Comparison of ENCODE assay signal across 10 cellular contexts in the genomic region with DNA sequence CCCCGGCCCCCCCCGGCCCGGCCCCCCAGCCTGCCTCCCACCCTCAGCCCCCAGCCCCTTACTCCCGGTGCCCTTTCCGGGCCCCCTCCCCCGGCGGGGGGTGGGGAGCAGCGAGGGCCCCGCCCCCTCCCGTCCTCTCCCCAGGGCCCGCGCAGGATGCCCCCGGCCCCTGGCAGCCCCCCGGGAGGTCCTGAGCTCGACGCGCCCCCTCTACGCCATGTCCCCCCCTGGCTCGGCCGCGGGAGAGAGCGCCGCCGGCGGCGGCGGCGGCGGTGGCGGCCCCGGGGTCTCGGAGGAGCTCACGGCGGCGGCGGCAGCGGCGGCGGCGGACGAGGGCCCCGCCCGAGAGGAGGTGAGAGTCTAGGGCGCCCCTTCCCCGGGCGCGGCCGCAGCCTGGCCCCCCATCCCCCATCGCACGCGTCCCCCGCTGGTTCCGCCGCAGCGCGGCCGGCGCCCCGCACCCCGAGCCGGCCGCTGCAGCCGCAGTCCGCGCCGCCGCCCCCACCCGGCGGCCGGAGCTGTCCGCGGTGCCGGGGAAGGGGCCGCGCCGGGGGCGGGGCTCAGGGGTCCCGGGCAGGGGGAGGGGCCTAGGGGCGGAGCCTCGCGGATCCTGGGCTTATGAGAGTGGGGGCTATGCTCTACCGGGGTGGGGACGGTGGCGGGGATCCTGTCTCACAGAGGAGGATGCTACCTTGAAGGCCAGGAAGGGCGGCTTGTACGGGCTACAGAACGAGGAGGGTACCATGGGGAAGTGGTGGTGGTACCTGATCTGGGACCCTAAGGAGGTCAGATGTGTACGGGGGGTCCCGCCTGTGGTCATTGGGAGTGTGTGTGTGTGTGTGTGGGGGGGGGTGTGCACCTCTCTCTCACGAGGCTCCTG. TPM values are rescaled to one million over a fixed set of nuclear protein-coding genes. Genes with fewer than 3 reads are reported as not detected.
DNase-seq lines count a peak whose midpoint lies in the region; ATAC-seq, FAIRE-seq and TF ChIP-seq lines count a peak whose summit lies in the region.
"Had no signal": no experiment of that assay in that cellular context is flagged by ENCODE, and none has a peak within 500 bp of the region (broad histone marks: within the 10 kb centered on the region; RNA-seq: fewer than 3 reads in every experiment).

No MANE protein-coding gene starts in this region.

- H3K4me3 Mint-ChIP-seq in Calu3 (ENCODE audit: low read depth, unreplicated experiment): peak overlapping the region; percentile 32

- no peak for FAIRE-seq in K562 (lab: Jason Lieb, UNC)
- FAIRE-seq in frontal cortex (lab: Jason Lieb, UNC): no peak

- H3K4me2 ChIP-seq in K562 (ENCODE audit: insufficient read depth, low read length) (no peak overlapping the region; the same call in 1 of the 2 replicates), neural cell (ENCODE audit: low read length) (no peak overlapping the region)

- peaks cover 53 to 61% of the 10 kb centered on the region in 2 experiments for H3K27me3 ChIP-seq in K562 (ENCODE audit: control insufficient read depth in 2 of 2, insufficient read depth in 2 of 2, low read length in 2 of 2)
- no peaks in the 10 kb centered on the region for H3K27me3 ChIP-seq in neural cell (ENCODE audit: insufficient read depth, low read depth, low read length)

- TF ChIP-seq RAD21 in K562 (CRISPR knock-in tag; conservative IDR thresholded peaks at IDR 0.05 in 1 of 2, IDR thresholded peaks at IDR 0.05 in 1 of 2) (no peak), neural cell (conservative IDR thresholded peaks at IDR 0.05) (no peak)

- H3K27ac ChIP-seq in K562 (ENCODE audit: extremely low read depth, low read depth, low read length) (no peak overlapping the region), neural cell (ENCODE audit: low read length) (peak overlapping the region; percentile 64)

- no peaks in the 10 kb centered on the region for H3F3A ChIP-seq in neural cell (ENCODE audit: insufficient read depth, low read length, poor library complexity, severe bottlenecking)

- no peaks in the 10 kb centered on the region for H3K9me3 ChIP-seq in K562 (replicated peaks; ENCODE audit: control insufficient read depth, insufficient read depth, low read depth, low read length)
- no peaks in the 10 kb centered on the region for H3K9me3 ChIP-seq in neural cell (ENCODE audit: low read length)

- no peaks in the 10 kb centered on the region for H3K9me2 ChIP-seq in neural cell (ENCODE audit: insufficient read depth, low read length)

- H3K36me3 Mint-ChIP-seq in Calu3 (ENCODE audit: insufficient read depth, unreplicated experiment): peaks cover 12% of the 10 kb centered on the region

- in situ Hi-C loops in K562 (cut with MboI): no loop called here
- in situ Hi-C loops in G401 (cut with HindIII; ENCODE audit: low sequenced_read_pairs): no loop called here

- no peak overlapping the region for H3K27ac Mint-ChIP-seq in Calu3 (ENCODE audit: unreplicated experiment)

- peaks cover 6% of the 10 kb centered on the region; the same call in 1 of the 2 replicates for H4K20me1 ChIP-seq in K562 (replicated peaks; ENCODE audit: control insufficient read depth, insufficient read depth, low read length)
- H4K20me1 ChIP-seq in neural cell (ENCODE audit: insufficient read depth): no peaks in the 10 kb centered on the region

- H3K27me3 Mint-ChIP-seq in Calu3 (ENCODE audit: unreplicated experiment): peaks cover 91% of the 10 kb centered on the region

- no peak for TF ChIP-seq POLR2A in K562 (conservative IDR thresholded peaks at IDR 0.05)

- 4% methylated on average over 14 of the region's 90 CpGs for WGBS in K562 (ENCODE audit: insufficient coverage, low coverage, missing lambda C conversion rate)

- POLR2A ChIA-PET in K562 (lab: Yijun Ruan, JAX): interaction anchor here (0.6 to 4.7 kb wide), 3 partner anchors 8 to 23 kb away, joined by 3 to 24 read pairs (median 3); partner anchors contain the start of gene HSP90AB1

- intact Hi-C loops in Calu3 (cut with micrococcal nuclease; ENCODE audit: unreplicated experiment): no loop called here
- intact Hi-C loops in K562 (cut with micrococcal nuclease): no loop called here

- peaks cover 0 to 24% of the 10 kb centered on the region in 2 experiments; a peak in 2 of 5 replicates for H3K4me1 ChIP-seq in K562 (replicated peaks in 1 of 2; ENCODE audit: control insufficient read depth in 2 of 2, insufficient read depth in 2 of 2, low read length in 2 of 2)

- CTCF ChIA-PET in Calu3 (lab: Charles Lee): interaction anchor here (0.6 to 1.4 kb wide), 3 partner anchors 17 to 590 kb away, joined by 3 to 4 read pairs (median 3); partner anchors contain the start of gene AARS2
- CTCF ChIA-PET in K562 (lab: Yijun Ruan, JAX; ENCODE audit: low intra/inter-chr PET ratio): interaction anchor here (4.6 kb wide), 1 partner anchor 67 kb away, joined by 61 read pairs; no protein-coding TSS in a partner anchor

- H3K79me2 ChIP-seq in K562 (ENCODE audit: control insufficient read depth, insufficient read depth, low read length) (no peaks in the 10 kb centered on the region), neural cell (replicated peaks; ENCODE audit: insufficient read depth, low read length) (peaks cover 17% of the 10 kb centered on the region)

- no peaks in the 10 kb centered on the region for H3K36me3 ChIP-seq in K562 (ENCODE audit: control insufficient read depth, insufficient read depth, low read length)
- peaks cover 6% of the 10 kb centered on the region for H3K36me3 ChIP-seq in neural cell (ENCODE audit: insufficient read depth, low read length)

- DNase-seq in Calu3 (no peak), NCI-H1105 (lab: John Stamatoyannopoulos, UW) (peak; percentile 45), K562 (ENCODE audit: extremely low read depth in 1 of 4, low spot score in 3 of 4) (peak in 3 of 4 experiments; percentile 53 to 86 (median 85)), frontal cortex (ENCODE audit: low spot score in 2 of 2) (no peak), G401 (ENCODE audit: low spot score) (no peak)
- DNase-seq: KBM-7; stimulated activated CD8-positive, alpha-beta memory T cell treated with anti-CD3 and anti-CD28 coated beads, Interleukin-4, amount 100 ng/mL, for 48 hours had no signal

- no peaks in the 10 kb centered on the region for H3K9me3 Mint-ChIP-seq in Calu3 (ENCODE audit: low read depth, unreplicated experiment)

- BruUV-seq in Calu3 (replicated peaks; lab: Mats Ljungman, UMichigan) (no TSS peak), K562 (replicated peaks; lab: Mats Ljungman, UMichigan) (no TSS peak)

- H3K4me3 ChIP-seq in K562 (peak overlapping the region; percentile 21; the same call in 1 of the 2 replicates), neural cell (ENCODE audit: low read length) (peak overlapping the region; percentile 74)

- ATAC-seq in K562 (no peak; the same call in 2 of the 3 replicates), HG02763 (IDR thresholded peaks at IDR 0.05; ENCODE audit: unreplicated experiment) (no peak), GM19351 (IDR thresholded peaks at IDR 0.05; ENCODE audit: unreplicated experiment) (no peak)

- H3K9ac ChIP-seq in K562 (ENCODE audit: insufficient read depth in 1 of 2, low read depth in 2 of 2, low read length in 2 of 2) (no peak overlapping the region), neural cell (ENCODE audit: low read length) (peak overlapping the region; percentile 85)

- peaks cover 9% of the 10 kb centered on the region for H3K4me1 Mint-ChIP-seq in Calu3 (ENCODE audit: low read depth, unreplicated experiment)

- no peaks in the 10 kb centered on the region for H3K9me1 ChIP-seq in K562 (ENCODE audit: control insufficient read depth, insufficient read depth, low read length)

- TF ChIP-seq EP300 in K562 (IDR thresholded peaks at IDR 0.05; ENCODE audit: low read length) (no peak), neural cell (conservative IDR thresholded peaks at IDR 0.05; ENCODE audit: poor library complexity, severe bottlenecking) (no peak)

- no peak overlapping the region for H2AFZ ChIP-seq in K562 (ENCODE audit: low read depth, low read length)
- no peak overlapping the region for H2AFZ ChIP-seq in neural cell (ENCODE audit: low read depth, low read length)

- TF ChIP-seq CTCF in Calu3 (IDR thresholded peaks at IDR 0.05; ENCODE audit: unreplicated experiment): no peak
- TF ChIP-seq CTCF in K562 (IDR thresholded peaks at IDR 0.05 in 2 of 3, conservative IDR thresholded peaks at IDR 0.05 in 1 of 3; ENCODE audit: insufficient read depth in 2 of 3, low read depth in 1 of 3, low read length in 3 of 3): no peak
- no peak for TF ChIP-seq CTCF in neural cell (IDR thresholded peaks at IDR 0.05; ENCODE audit: poor library complexity, severe bottlenecking)

RNA-seq across cellular contexts. Expression of gene TMEM151B, which starts 0.5 kb away (rescaled TPM):
- 0.12 TPM in 1 of 2 replicates, not detected in the other for total RNA-seq in Calu3 (2022)
- 0.30 TPM in 1 of 2 replicates, not detected in the other for total RNA-seq in K562 (2011; cell fraction: chromatin; rRNA removed; ENCODE audit: low replicate concordance)
- total RNA-seq in K562 (2011; cell fraction: nucleolus; rRNA removed): under 0.01 and 0.26 TPM in 2 replicates
- not detected in 2 replicates for total RNA-seq in K562 (2011; cell fraction: nucleoplasm; rRNA removed)
- not detected in 2 replicates for total RNA-seq in K562 (2014; rRNA removed)
- not detected in 2 replicates for total RNA-seq in K562 (2014; rRNA removed; fragmentation: Illumina TruSeq; extraction: Trizol)
- total RNA-seq in K562 (2015; rRNA removed; fragmentation: Illumina TruSeq; extraction: Trizol): not detected in 2 replicates
- not detected in 2 replicates for total RNA-seq in K562 (2021)
- polyA plus RNA-seq in K562 (2011; rRNA removed): not detected in 2 replicates
- polyA plus RNA-seq in K562 (2011; cell fraction: cytosol; rRNA removed): 0.01 TPM in 1 of 2 replicates, not detected in the other
- 0.04 TPM in 1 of 2 replicates, not detected in the other for polyA plus RNA-seq in K562 (2011; cell fraction: nucleus; rRNA removed)
- 0.34 and 0.36 TPM in 2 replicates for polyA plus RNA-seq in K562 (2012)
- not detected in 2 replicates for polyA plus RNA-seq in K562 (2014; fragmentation: Illumina TruSeq; extraction: Trizol)
- not detected for polyA plus RNA-seq in K562 (2014; fragmentation: Nextera tagmentation; extraction: Ambion mirVana)
- polyA plus RNA-seq in K562 (2014; rRNA removed): not detected in 2 replicates
- 0.09 TPM in 1 of 2 replicates, not detected in the other for polyA minus RNA-seq in K562 (2011; rRNA and poly(A)+ RNA removed)
- not detected in 2 replicates for polyA minus RNA-seq in K562 (2011; cell fraction: cytosol; rRNA and poly(A)+ RNA removed)
- polyA minus RNA-seq in K562 (2011; cell fraction: nucleus; rRNA and poly(A)+ RNA removed): not detected in 2 replicates
- 66.0 and 82.1 TPM in 2 replicates for polyA plus RNA-seq in neural cell
- 75.7 and 87.6 TPM in 2 replicates for polyA minus RNA-seq in neural cell
- total RNA-seq in frontal cortex: 45.7 TPM
- total RNA-seq in G401 (2014; rRNA removed; shearing (Covaris generic)): 14.3 and 14.6 TPM in 2 replicates

RNA-seq across cellular contexts. Expression of gene NFKBIE, which starts 5.4 kb away (rescaled TPM):
- total RNA-seq in Calu3 (2022) (32.7 and 37.8 TPM in 2 replicates), K562 (2014; rRNA removed) (15.7 TPM in 2 replicates), K562 (2014; rRNA removed; fragmentation: Illumina TruSeq; extraction: Trizol) (11.6 and 11.7 TPM in 2 replicates), K562 (2015; rRNA removed; fragmentation: Illumina TruSeq; extraction: Trizol) (14.2 and 14.6 TPM in 2 replicates), K562 (2021) (14.0 and 16.4 TPM in 2 replicates), frontal cortex (8.2 TPM)
- 10.6 and 17.8 TPM in 2 replicates for total RNA-seq in K562 (2011; cell fraction: chromatin; rRNA removed; ENCODE audit: low replicate concordance)
- 11.2 and 14.0 TPM in 2 replicates for total RNA-seq in K562 (2011; cell fraction: nucleolus; rRNA removed)
- 7.4 and 8.2 TPM in 2 replicates for total RNA-seq in K562 (2011; cell fraction: nucleoplasm; rRNA removed)
- polyA plus RNA-seq in K562 (2011; rRNA removed) (11.9 and 12.3 TPM in 2 replicates), K562 (2014; fragmentation: Illumina TruSeq; extraction: Trizol) (10.0 and 12.3 TPM in 2 replicates), K562 (2014; fragmentation: Nextera tagmentation; extraction: Ambion mirVana) (1 to 10 TPM; 2.1 to 2.9 TPM), K562 (2014; rRNA removed) (10.2 and 11.6 TPM in 2 replicates), neural cell (15.1 and 16.8 TPM in 2 replicates)
- polyA plus RNA-seq in K562 (2011; cell fraction: cytosol; rRNA removed): 10.4 and 28.2 TPM in 2 replicates
- polyA plus RNA-seq in K562 (2011; cell fraction: nucleus; rRNA removed): 9.7 and 14.7 TPM in 2 replicates
- polyA plus RNA-seq in K562 (2012): 11.2 and 13.6 TPM in 2 replicates
- 8.3 and 9.5 TPM in 2 replicates for polyA minus RNA-seq in K562 (2011; rRNA and poly(A)+ RNA removed)
- polyA minus RNA-seq in K562 (2011; cell fraction: cytosol; rRNA and poly(A)+ RNA removed): 9.4 and 10.1 TPM in 2 replicates
- 12.0 and 12.9 TPM in 2 replicates for polyA minus RNA-seq in K562 (2011; cell fraction: nucleus; rRNA and poly(A)+ RNA removed)
- 12.7 and 13.7 TPM in 2 replicates for polyA minus RNA-seq in neural cell
- total RNA-seq in G401 (2014; rRNA removed; shearing (Covaris generic)): 27.7 and 58.6 TPM in 2 replicates

RNA-seq across cellular contexts. Expression of gene SLC35B2, which starts 13.4 kb away (rescaled TPM):
- total RNA-seq in Calu3 (2022) (129 and 143 TPM in 2 replicates), K562 (2014; rRNA removed) (43.6 and 59.3 TPM in 2 replicates), K562 (2014; rRNA removed; fragmentation: Illumina TruSeq; extraction: Trizol) (31.1 and 38.8 TPM in 2 replicates), K562 (2015; rRNA removed; fragmentation: Illumina TruSeq; extraction: Trizol) (46.0 and 47.1 TPM in 2 replicates), K562 (2021) (53.1 and 54.3 TPM in 2 replicates), frontal cortex (32.2 TPM)
- total RNA-seq in K562 (2011; cell fraction: chromatin; rRNA removed; ENCODE audit: low replicate concordance): 26.7 and 95.0 TPM in 2 replicates
- 138 and 143 TPM in 2 replicates for total RNA-seq in K562 (2011; cell fraction: nucleolus; rRNA removed)
- total RNA-seq in K562 (2011; cell fraction: nucleoplasm; rRNA removed): 89.1 and 89.6 TPM in 2 replicates
- polyA plus RNA-seq in K562 (2011; rRNA removed) (50.8 and 53.9 TPM in 2 replicates), K562 (2014; fragmentation: Illumina TruSeq; extraction: Trizol) (57.6 and 58.9 TPM in 2 replicates), K562 (2014; fragmentation: Nextera tagmentation; extraction: Ambion mirVana) (10 to 100 TPM; 14.5 to 19.2 TPM), K562 (2014; rRNA removed) (59.1 and 61.8 TPM in 2 replicates), neural cell (44.5 and 64.9 TPM in 2 replicates)
- 78.9 and 125 TPM in 2 replicates for polyA plus RNA-seq in K562 (2011; cell fraction: cytosol; rRNA removed)
- 67.9 and 76.7 TPM in 2 replicates for polyA plus RNA-seq in K562 (2011; cell fraction: nucleus; rRNA removed)
- polyA plus RNA-seq in K562 (2012): 57.9 and 70.2 TPM in 2 replicates
- polyA minus RNA-seq in K562 (2011; rRNA and poly(A)+ RNA removed): 23.7 and 34.2 TPM in 2 replicates
- 21.6 and 21.9 TPM in 2 replicates for polyA minus RNA-seq in K562 (2011; cell fraction: cytosol; rRNA and poly(A)+ RNA removed)
- 19.0 and 20.8 TPM in 2 replicates for polyA minus RNA-seq in K562 (2011; cell fraction: nucleus; rRNA and poly(A)+ RNA removed)
- polyA minus RNA-seq in neural cell: 33.5 and 42.1 TPM in 2 replicates
- 73.4 and 80.4 TPM in 2 replicates for total RNA-seq in G401 (2014; rRNA removed; shearing (Covaris generic))

RNA-seq across cellular contexts. Expression of gene HSP90AB1, which starts 23.9 kb away (rescaled TPM):
- total RNA-seq in Calu3 (2022) (2,072 and 2,073 TPM in 2 replicates), K562 (2014; rRNA removed) (2,052 and 2,390 TPM in 2 replicates), K562 (2014; rRNA removed; fragmentation: Illumina TruSeq; extraction: Trizol) (2,633 and 2,824 TPM in 2 replicates), K562 (2015; rRNA removed; fragmentation: Illumina TruSeq; extraction: Trizol) (2,220 and 2,262 TPM in 2 replicates), K562 (2021) (2,162 and 2,174 TPM in 2 replicates), frontal cortex (463 TPM)
- total RNA-seq in K562 (2011; cell fraction: chromatin; rRNA removed; ENCODE audit: low replicate concordance): 266 and 322 TPM in 2 replicates
- total RNA-seq in K562 (2011; cell fraction: nucleolus; rRNA removed): 268 and 275 TPM in 2 replicates
- 328 and 337 TPM in 2 replicates for total RNA-seq in K562 (2011; cell fraction: nucleoplasm; rRNA removed)
- polyA plus RNA-seq in K562 (2011; rRNA removed) (2,356 and 2,496 TPM in 2 replicates), K562 (2014; fragmentation: Illumina TruSeq; extraction: Trizol) (3,149 and 3,358 TPM in 2 replicates), K562 (2014; fragmentation: Nextera tagmentation; extraction: Ambion mirVana) (1,000 to 10,000 TPM; 1,975 to 2,865 TPM), K562 (2014; rRNA removed) (1,691 and 1,780 TPM in 2 replicates), neural cell (485 and 522 TPM in 2 replicates)
- 1,126 and 1,804 TPM in 2 replicates for polyA plus RNA-seq in K562 (2011; cell fraction: cytosol; rRNA removed)
- polyA plus RNA-seq in K562 (2011; cell fraction: nucleus; rRNA removed): 568 and 703 TPM in 2 replicates
- polyA plus RNA-seq in K562 (2012): 1,146 and 2,065 TPM in 2 replicates
- polyA minus RNA-seq in K562 (2011; rRNA and poly(A)+ RNA removed): 2,497 and 2,549 TPM in 2 replicates
- 1,081 and 1,374 TPM in 2 replicates for polyA minus RNA-seq in K562 (2011; cell fraction: cytosol; rRNA and poly(A)+ RNA removed)
- polyA minus RNA-seq in K562 (2011; cell fraction: nucleus; rRNA and poly(A)+ RNA removed): 111 and 287 TPM in 2 replicates
- 358 and 429 TPM in 2 replicates for polyA minus RNA-seq in neural cell
- total RNA-seq in G401 (2014; rRNA removed; shearing (Covaris generic)): 1,050 and 1,370 TPM in 2 replicates

RNA-seq across cellular contexts. Expression of gene AARS2, which starts 42.4 kb away (rescaled TPM):
- total RNA-seq in Calu3 (2022) (37.5 and 41.8 TPM in 2 replicates), K562 (2014; rRNA removed) (30.5 and 34.6 TPM in 2 replicates), K562 (2014; rRNA removed; fragmentation: Illumina TruSeq; extraction: Trizol) (9.3 and 12.9 TPM in 2 replicates), K562 (2015; rRNA removed; fragmentation: Illumina TruSeq; extraction: Trizol) (23.6 and 24.6 TPM in 2 replicates), K562 (2021) (31.8 and 34.0 TPM in 2 replicates), frontal cortex (12.2 TPM)
- total RNA-seq in K562 (2011; cell fraction: chromatin; rRNA removed; ENCODE audit: low replicate concordance): 36.2 and 99.3 TPM in 2 replicates
- total RNA-seq in K562 (2011; cell fraction: nucleolus; rRNA removed): 53.7 and 56.5 TPM in 2 replicates
- total RNA-seq in K562 (2011; cell fraction: nucleoplasm; rRNA removed): 43.9 and 45.0 TPM in 2 replicates
- polyA plus RNA-seq in K562 (2011; rRNA removed) (11.4 and 11.6 TPM in 2 replicates), K562 (2014; fragmentation: Illumina TruSeq; extraction: Trizol) (18.3 and 23.7 TPM in 2 replicates), K562 (2014; fragmentation: Nextera tagmentation; extraction: Ambion mirVana) (1 to 10 TPM in 1 of 2 experiments, under 1 TPM in 1; 0.97 to 1.0 TPM), K562 (2014; rRNA removed) (21.9 and 24.4 TPM in 2 replicates), neural cell (12.6 and 14.0 TPM in 2 replicates)
- 9.5 and 18.3 TPM in 2 replicates for polyA plus RNA-seq in K562 (2011; cell fraction: cytosol; rRNA removed)
- 24.7 and 40.8 TPM in 2 replicates for polyA plus RNA-seq in K562 (2011; cell fraction: nucleus; rRNA removed)
- polyA plus RNA-seq in K562 (2012): 16.8 and 19.6 TPM in 2 replicates
- polyA minus RNA-seq in K562 (2011; rRNA and poly(A)+ RNA removed): 14.8 and 19.6 TPM in 2 replicates
- 13.1 and 15.3 TPM in 2 replicates for polyA minus RNA-seq in K562 (2011; cell fraction: cytosol; rRNA and poly(A)+ RNA removed)
- polyA minus RNA-seq in K562 (2011; cell fraction: nucleus; rRNA and poly(A)+ RNA removed): 33.1 and 37.5 TPM in 2 replicates
- 17.8 and 19.2 TPM in 2 replicates for polyA minus RNA-seq in neural cell
- total RNA-seq in G401 (2014; rRNA removed; shearing (Covaris generic)): 33.8 and 41.5 TPM in 2 replicates

Comparison
In these comparisons a context has a peak if more than half of its experiments do, and no peak if none do; other contexts are left out.
1. DNase-seq: peak in NCI-H1105 (single experiment) and K562 (3 of 4); none in Calu3 (single experiment), frontal cortex (0 of 2) and G401 (single experiment).
2. RNA of gene TMEM151B, which starts 0.5 kb away (total RNA-seq): 45.7 TPM in frontal cortex (single experiment) and 14.3 to 14.6 TPM in G401; 0.12 TPM in Calu3 and under 0.01 to 0.30 TPM in K562; every median in the first group is over 10 times any median in the second.